In the genomic region with DNA sequence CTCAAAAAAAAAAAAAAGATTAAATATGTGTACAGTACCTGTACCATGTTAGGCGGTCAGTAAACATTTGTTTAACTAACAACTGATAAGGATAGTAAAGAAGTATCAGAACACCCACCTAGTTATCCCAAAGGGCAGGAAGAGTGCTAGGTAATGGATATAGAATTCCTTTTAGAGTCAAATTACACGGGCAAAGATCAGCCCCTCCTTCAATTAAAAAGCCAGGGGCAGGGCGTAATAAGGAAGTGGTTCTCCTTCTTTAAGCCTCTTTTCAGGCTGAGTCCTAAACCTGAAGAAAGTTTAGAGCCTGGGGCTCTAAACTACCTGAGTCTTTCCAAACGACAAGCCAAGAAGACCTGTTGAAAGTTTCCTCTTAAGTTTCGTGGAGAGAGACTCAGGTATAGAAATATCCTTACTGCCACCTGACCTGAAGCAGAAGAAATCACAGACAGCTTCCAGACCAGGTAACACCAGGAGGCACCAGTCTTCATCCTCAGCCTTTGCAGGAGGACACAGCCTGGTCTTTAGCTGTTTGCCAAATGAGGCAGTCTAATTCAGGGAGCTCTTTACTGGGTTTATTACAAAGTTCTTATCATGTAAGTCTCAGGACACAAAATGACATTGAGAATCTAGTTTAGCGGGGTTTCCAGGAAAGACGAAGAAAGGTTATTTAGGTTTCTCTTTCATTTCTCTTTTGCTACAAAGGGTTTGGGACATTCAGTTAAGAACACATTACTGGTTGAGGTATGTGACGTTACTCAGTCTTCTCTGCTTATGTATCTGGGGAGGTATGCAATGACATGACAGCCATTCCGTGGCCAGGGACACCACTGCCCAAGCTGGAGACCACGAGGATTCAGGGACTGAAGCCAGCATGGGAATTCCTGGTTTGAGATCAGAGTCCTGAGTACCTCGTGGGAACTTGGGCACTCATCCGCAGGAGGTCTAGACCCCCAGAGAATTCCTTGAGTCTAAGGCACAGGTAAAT, we compare ENCODE assay signal across 8 cellular contexts. TPM values are rescaled to one million over a fixed set of nuclear protein-coding genes. Genes with fewer than 3 reads are reported as not detected.
A peak's percentile ranks its signal among the peaks of the same experiment; 100 is the strongest.
DNase-seq lines count a peak whose midpoint lies in the region; ATAC-seq and TF ChIP-seq lines count a peak whose summit lies in the region.

A gene with protein sequence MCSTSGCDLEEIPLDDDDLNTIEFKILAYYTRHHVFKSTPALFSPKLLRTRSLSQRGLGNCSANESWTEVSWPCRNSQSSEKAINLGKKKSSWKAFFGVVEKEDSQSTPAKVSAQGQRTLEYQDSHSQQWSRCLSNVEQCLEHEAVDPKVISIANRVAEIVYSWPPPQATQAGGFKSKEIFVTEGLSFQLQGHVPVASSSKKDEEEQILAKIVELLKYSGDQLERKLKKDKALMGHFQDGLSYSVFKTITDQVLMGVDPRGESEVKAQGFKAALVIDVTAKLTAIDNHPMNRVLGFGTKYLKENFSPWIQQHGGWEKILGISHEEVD (plus strand): TSS at position 266 of the 988 bp plus-strand sequence. CDS start 8,367 bp downstream, outside the sequence.

- peaks cover 3% of the 10 kb centered on the region for H3K27me3 Mint-ChIP-seq in H9 (ENCODE audit: low read depth)
- H3K27me3 Mint-ChIP-seq in activated CD8-positive, alpha-beta T cell treated with anti-CD3 and anti-CD28 coated beads, Interleukin-2, amount 10 ng/mL, durations not matched to agents 7 days and 5 days (ENCODE audit: low read depth), result peaks cover 2% of the 10 kb centered on the region

- H3K9me3 ChIP-seq in H9 (ENCODE audit: control insufficient read depth, low read depth, low read length), result no peaks in the 10 kb centered on the region
- no peaks in the 10 kb centered on the region for H3K9me3 ChIP-seq in adrenal gland (replicated peaks in 1 of 3)

- no peak within 1 kb of the TSS for H4K5ac ChIP-seq in H9 (ENCODE audit: insufficient read length, low read depth, low read length)

- H3K4ac ChIP-seq in H9 (ENCODE audit: low read depth, low read length), result no peak within 1 kb of the TSS

- no peaks in the 10 kb centered on the region for H3K23me2 ChIP-seq in H9 (ENCODE audit: insufficient read length, low read depth, low read length, poor library complexity, severe bottlenecking)

- no peak within 1 kb of the TSS for H3T11ph ChIP-seq in H9 (ENCODE audit: low read length)

- no peak within 1 kb of the TSS for H4K91ac ChIP-seq in H9 (ENCODE audit: insufficient read length, low read depth, low read length)

- no peak within 1 kb of the TSS for H3K4me2 ChIP-seq in H9 (ENCODE audit: insufficient read depth, insufficient read length, low read length)

- no peak within 1 kb of the TSS for H3K4me3 ChIP-seq in adrenal gland

- no peak within 1 kb of the TSS for H3K18ac ChIP-seq in H9 (ENCODE audit: insufficient read length, low read depth, low read length)

- H3K14ac ChIP-seq in H9 (ENCODE audit: insufficient read depth, low read length), result 0 out of 2 replicates have a peak within 1 kb of the TSS, but pooled peaks have one; percentile 28

- no peaks in the 10 kb centered on the region for H3K36me3 ChIP-seq in adrenal gland (replicated peaks in 1 of 2)

- H2AFZ ChIP-seq in H9 (ENCODE audit: low read length), result peak within 1 kb of the TSS; percentile 73

- no peak within 1 kb of the TSS for H3K56ac ChIP-seq in H9 (ENCODE audit: insufficient read length, low read depth, low read length)

- no peak within 1 kb of the TSS for H2BK20ac ChIP-seq in H9 (ENCODE audit: low read depth, low read length, poor library complexity, severe bottlenecking)

- no peak within 1 kb of the TSS for H3K23ac ChIP-seq in H9 (ENCODE audit: insufficient read length, low read depth, low read length)

- H3K27ac ChIP-seq in H9 (ENCODE audit: insufficient read length, low read depth, low read length) (no peak within 1 kb of the TSS), adrenal gland (no peak within 1 kb of the TSS)

- no peak for TF ChIP-seq POLR2A in adrenal gland (IDR thresholded peaks at IDR 0.05)

- peaks cover 3% of the 10 kb centered on the region for H3K4me1 ChIP-seq in H9 (ENCODE audit: insufficient read depth, low read length)
- H3K4me1 ChIP-seq in adrenal gland (replicated peaks in 1 of 2), result no peaks in the 10 kb centered on the region

- peaks cover 31 to 34% of the 10 kb centered on the region in 2 experiments for H3K4me1 Mint-ChIP-seq in H9
- peaks cover 24% of the 10 kb centered on the region for H3K4me1 Mint-ChIP-seq in activated CD8-positive, alpha-beta T cell treated with anti-CD3 and anti-CD28 coated beads, Interleukin-2, amount 10 ng/mL, durations not matched to agents 7 days and 5 days (ENCODE audit: low read depth)

- POLR2A ChIA-PET in activated CD8-positive, alpha-beta T cell treated with anti-CD3 and anti-CD28 coated beads, Interleukin-2, amount 10 ng/mL, durations not matched to agents 7 days and 5 days (lab: Charles Lee), result interaction anchor here (0.6 to 1.6 kb wide), 5 partner anchors 34 to 421 kb away, joined by 3 to 6 read pairs (median 3); no protein-coding TSS in a partner anchor

- no peak within 1 kb of the TSS for H3K9ac ChIP-seq in H9 (ENCODE audit: extremely low read depth, insufficient read length, low read length)

- no CpG with 5 or more reads among the region's 12 CpGs for WGBS in H9 (ENCODE audit: extremely low coverage, insufficient read length, low lambda C conversion rate)
- WGBS in adrenal gland, 4 donors, result 62 to 70% (median 65%) methylated on average over 12 of the region's 12 CpGs

- peak; percentile 35 for DNase-seq in EH (ENCODE audit: low read depth)
- no peak for DNase-seq in H9
- DNase-seq in activated CD8-positive, alpha-beta T cell treated with anti-CD3 and anti-CD28 coated beads, Interleukin-2, amount 10 ng/mL, durations not matched to agents 7 days and 5 days, result peak; percentile 35
- DNase-seq in mucosa of gallbladder (ENCODE audit: low spot score), result peak; percentile 31
- no peak for DNase-seq in adrenal gland
- DNase-seq in EL, result no peak

- no peaks in the 10 kb centered on the region for H3K27me3 ChIP-seq in H9 (ENCODE audit: insufficient read depth, low read length)
- H3K27me3 ChIP-seq in adrenal gland, result no peaks in the 10 kb centered on the region

- no peaks in the 10 kb centered on the region for H3K9me3 Mint-ChIP-seq in H9
- no peaks in the 10 kb centered on the region for H3K9me3 Mint-ChIP-seq in activated CD8-positive, alpha-beta T cell treated with anti-CD3 and anti-CD28 coated beads, Interleukin-2, amount 10 ng/mL, durations not matched to agents 7 days and 5 days (ENCODE audit: insufficient read depth)

- H2BK120ac ChIP-seq in H9 (ENCODE audit: low read depth, low read length, poor library complexity, severe bottlenecking), result no peak within 1 kb of the TSS

- no peak within 1 kb of the TSS for H2BK15ac ChIP-seq in H9 (ENCODE audit: low read depth, low read length)

- peak; percentile 82 for ATAC-seq in activated CD8-positive, alpha-beta T cell treated with anti-CD3 and anti-CD28 coated beads, Interleukin-2, amount 10 ng/mL, durations not matched to agents 7 days and 5 days
- no peak for ATAC-seq in GM18861 (IDR thresholded peaks at IDR 0.05; ENCODE audit: unreplicated experiment)
- ATAC-seq in HG02642 (IDR thresholded peaks at IDR 0.05; ENCODE audit: poor library complexity, unreplicated experiment), result no peak

- no peak within 1 kb of the TSS for H2BK12ac ChIP-seq in H9 (ENCODE audit: insufficient read length, low read depth, low read length)

- intact Hi-C loops in adrenal gland (cut with DNase I), result loop anchor here in 1 of 2 donors (10.0 kb wide), 1 partner anchor 264 kb away; no protein-coding TSS in a partner anchor

- no peak within 1 kb of the TSS for H3K4me3 Mint-ChIP-seq in H9
- peak within 1 kb of the TSS; percentile 84 for H3K4me3 Mint-ChIP-seq in activated CD8-positive, alpha-beta T cell treated with anti-CD3 and anti-CD28 coated beads, Interleukin-2, amount 10 ng/mL, durations not matched to agents 7 days and 5 days

- no peaks in the 10 kb centered on the region for H3K79me2 ChIP-seq in H9 (ENCODE audit: insufficient read depth, low read length)

- CTCF ChIA-PET in activated CD8-positive, alpha-beta T cell treated with anti-CD3 and anti-CD28 coated beads, Interleukin-2, amount 10 ng/mL, durations not matched to agents 7 days and 5 days (lab: Charles Lee), result interaction anchor here (0.7 to 1.8 kb wide), 11 partner anchors 11 to 526 kb away, joined by 3 to 16 read pairs (median 5); no protein-coding TSS in a partner anchor

- no peak within 1 kb of the TSS for H2AK5ac ChIP-seq in H9 (ENCODE audit: insufficient read length, low read length)

- no peaks in the 10 kb centered on the region for H4K20me1 ChIP-seq in H9 (ENCODE audit: control insufficient read depth, insufficient read depth, insufficient read length)

- no peak within 1 kb of the TSS for H2BK5ac ChIP-seq in H9 (ENCODE audit: insufficient read length, low read length)

- TF ChIP-seq CTCF in H9 (conservative IDR thresholded peaks at IDR 0.05) (no peak), adrenal gland (IDR thresholded peaks at IDR 0.05) (no peak)

- no peaks in the 10 kb centered on the region for H3K36me3 Mint-ChIP-seq in H9 (ENCODE audit: insufficient read depth in 1 of 3, low read depth in 3 of 3)
- H3K36me3 Mint-ChIP-seq in activated CD8-positive, alpha-beta T cell treated with anti-CD3 and anti-CD28 coated beads, Interleukin-2, amount 10 ng/mL, durations not matched to agents 7 days and 5 days (ENCODE audit: low read depth), result no peaks in the 10 kb centered on the region

- H3K79me1 ChIP-seq in H9 (ENCODE audit: insufficient read depth, low read depth, low read length, poor library complexity, severe bottlenecking), result no peaks in the 10 kb centered on the region

- no peak within 1 kb of the TSS for H4K8ac ChIP-seq in H9 (replicated peaks; ENCODE audit: insufficient read length, low read depth, low read length)

- H3K27ac Mint-ChIP-seq in H9, result no peak within 1 kb of the TSS; a peak in 1 of 7 replicates
- H3K27ac Mint-ChIP-seq in activated CD8-positive, alpha-beta T cell treated with anti-CD3 and anti-CD28 coated beads, Interleukin-2, amount 10 ng/mL, durations not matched to agents 7 days and 5 days, result peak within 1 kb of the TSS; percentile 94

RNA-seq across cellular contexts. Expression of the gene that starts here (rescaled TPM):
- total RNA-seq in H9 (2021), result 0.28 and 0.42 TPM in 2 replicates
- total RNA-seq in activated CD8-positive, alpha-beta T cell treated with anti-CD3 and anti-CD28 coated beads, Interleukin-2, amount 10 ng/mL, durations not matched to agents 7 days and 5 days, result 1 to 10 TPM; 3.1 to 5.7 TPM
- 13.5 TPM for total RNA-seq in mucosa of gallbladder
- total RNA-seq in adrenal gland, result not detected
- not detected for polyA plus RNA-seq in adrenal gland

Comparison
In these comparisons a context has a peak if more than half of its experiments do, and no peak if none do; other contexts are left out.
1. DNase-seq: peak in EH (single experiment), activated CD8-positive, alpha-beta T cell treated with anti-CD3 and anti-CD28 coated beads, Interleukin-2, amount 10 ng/mL, durations not matched to agents 7 days and 5 days (single experiment) and mucosa of gallbladder (single experiment); none in H9 (single experiment), adrenal gland (0 of 7) and EL (single experiment).